ENCODE assay signal across 24 cellular contexts in the genomic region with DNA sequence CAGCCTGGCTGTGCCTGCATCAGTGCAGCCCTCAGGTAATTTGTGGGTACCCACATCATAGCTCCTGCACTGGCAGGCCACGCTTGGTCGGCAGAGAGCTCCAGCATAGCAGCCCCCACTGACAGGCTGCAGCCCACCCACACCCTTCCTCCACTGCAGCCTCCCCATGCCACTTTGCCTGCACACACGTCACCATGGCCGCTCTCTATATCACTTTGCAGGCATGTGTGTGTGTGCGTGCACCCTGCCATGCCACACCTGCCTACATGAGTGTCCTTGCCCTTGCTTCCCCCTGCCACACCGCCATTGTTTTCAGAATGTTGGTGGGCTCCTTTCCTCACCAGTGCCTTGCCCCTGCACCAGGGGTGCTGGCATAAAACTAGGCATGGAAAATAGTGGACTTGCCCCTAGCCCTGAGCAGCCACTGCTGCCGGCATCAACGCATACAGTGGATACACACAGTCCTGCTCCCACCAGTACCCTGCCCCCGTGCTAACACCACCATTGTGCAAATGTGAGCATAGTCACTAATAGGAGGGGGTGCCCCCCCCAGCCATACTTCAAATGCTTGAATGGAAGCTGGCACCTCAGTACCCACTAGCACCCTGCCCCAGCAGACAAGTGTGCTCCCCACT.
DNase-seq lines count a peak whose midpoint lies in the region; FAIRE-seq and TF ChIP-seq lines count a peak whose summit lies in the region.
"Had no signal": no experiment of that assay in that cellular context is flagged by ENCODE, and none has a peak within 500 bp of the region (broad histone marks: within the 10 kb centered on the region; RNA-seq: fewer than 3 reads in every experiment).

No MANE protein-coding gene starts in this region.

- H2AFZ ChIP-seq in neuronal stem cell (ENCODE audit: low read length) (no peak overlapping the region), trophoblast cell (ENCODE audit: insufficient read depth, low read length, poor library complexity) (no peak overlapping the region), OCI-LY7 (ENCODE audit: low read length) (no peak overlapping the region)

- peaks cover 4% of the 10 kb centered on the region for H3K36me3 Mint-ChIP-seq in chondrocyte (ENCODE audit: low read depth)
- no peaks in the 10 kb centered on the region for H3K36me3 Mint-ChIP-seq in activated CD4-positive, alpha-beta T cell treated with anti-CD3 and anti-CD28 coated beads, Interleukin-2, amount 10 ng/mL, durations not matched to agents 7 days and 5 days (ENCODE audit: low read depth)

- H3K9me2 ChIP-seq in OCI-LY7 (ENCODE audit: insufficient read depth, low read length) = no peaks in the 10 kb centered on the region

- intact Hi-C loops in OCI-LY7 (cut with micrococcal nuclease; ENCODE audit: unreplicated experiment) = loop anchor here (10.0 kb wide), 1 partner anchor 268 kb away; no protein-coding TSS in a partner anchor

- H2AK5ac ChIP-seq in neuronal stem cell (ENCODE audit: low read depth, low read length) = no peak overlapping the region
- no peak overlapping the region for H2AK5ac ChIP-seq in trophoblast cell (ENCODE audit: low read length)

- no peak overlapping the region for H2BK120ac ChIP-seq in neuronal stem cell (ENCODE audit: low read depth, low read length)
- H2BK120ac ChIP-seq in trophoblast cell (ENCODE audit: insufficient read depth, low read length, poor library complexity) = no peak overlapping the region

- no peak overlapping the region for H4K8ac ChIP-seq in neuronal stem cell (ENCODE audit: low read depth, low read length)
- H4K8ac ChIP-seq in trophoblast cell (ENCODE audit: low read depth, low read length) = no peak overlapping the region

- DNase-seq in HTR-8/SVneo (ENCODE audit: insufficient read length, low spot score) = no peak
- DNase-seq in chondrocyte (ENCODE audit: low spot score) = peak; percentile 52
- DNase-seq in neuronal stem cell (ENCODE audit: low spot score) = no peak
- no peak for DNase-seq in trophoblast cell
- DNase-seq in activated CD4-positive, alpha-beta T cell treated with anti-CD3 and anti-CD28 coated beads, Interleukin-2, amount 10 ng/mL, durations not matched to agents 7 days and 5 days = no peak
- no peak for DNase-seq in RKO (ENCODE audit: low spot score)
- DNase-seq in OCI-LY7 (ENCODE audit: low spot score) = no peak
- DNase-seq in NCI-H748 treated with DMSO at 0.1 percent for 48 hours (lab: John Stamatoyannopoulos, UW) = no peak
- DNase-seq: AML-193; Caco-2; Calu3; CD4-positive, alpha-beta T cell; CD8-positive, alpha-beta T cell; DMS79 treated with DMSO at 0.1 percent for 48 hours; GF-D8 had no signal

- H3K4ac ChIP-seq in neuronal stem cell (ENCODE audit: low read length) (no peak overlapping the region), trophoblast cell (ENCODE audit: low read depth, low read length) (no peak overlapping the region)

- H3K27ac Mint-ChIP-seq in chondrocyte (ENCODE audit: unreplicated experiment) = no peak overlapping the region
- H3K27ac Mint-ChIP-seq in activated CD4-positive, alpha-beta T cell treated with anti-CD3 and anti-CD28 coated beads, Interleukin-2, amount 10 ng/mL, durations not matched to agents 7 days and 5 days = no peak overlapping the region
- H3K27ac Mint-ChIP-seq: B cell; CD4-positive, alpha-beta T cell; CD8-positive, alpha-beta T cell had no signal

- no peak for TF ChIP-seq CTCF in chondrocyte (IDR thresholded peaks at IDR 0.05)
- TF ChIP-seq CTCF in OCI-LY7 (conservative IDR thresholded peaks at IDR 0.05; ENCODE audit: low read length) = no peak

- H3K4me3 ChIP-seq in neuronal stem cell (ENCODE audit: low read length in 2 of 2) (no peak overlapping the region), trophoblast cell (ENCODE audit: low read depth, low read length) (peak overlapping the region; percentile 33), OCI-LY7 (ENCODE audit: low read depth, low read length, poor library complexity, severe bottlenecking) (no peak overlapping the region)
- H3K4me3 ChIP-seq: A549; BLaER1 treated with 17β-estradiol and CSF1 and Interleukin-3, amounts not matched to agents 10 nM and 100 nM had no signal

- H3K27me3 ChIP-seq in neuronal stem cell (ENCODE audit: control insufficient read depth in 3 of 3, insufficient read depth in 3 of 3, low read depth in 1 of 3, low read length in 3 of 3) (no peaks in the 10 kb centered on the region), trophoblast cell (ENCODE audit: insufficient read depth, low read length) (no peaks in the 10 kb centered on the region)
- H3K27me3 ChIP-seq: BLaER1 treated with 17β-estradiol and CSF1 and Interleukin-3, amounts not matched to agents 10 nM and 100 nM had no signal

- H3K18ac ChIP-seq in neuronal stem cell (ENCODE audit: low read length) = peak overlapping the region; percentile 44
- no peak overlapping the region for H3K18ac ChIP-seq in trophoblast cell (ENCODE audit: low read length)

- H3K9ac ChIP-seq in neuronal stem cell (ENCODE audit: low read depth, low read length, poor library complexity) (peak overlapping the region; percentile 17), trophoblast cell (ENCODE audit: low read length) (no peak overlapping the region)
- H3K9ac ChIP-seq: BLaER1 treated with 17β-estradiol and CSF1 and Interleukin-3, amounts not matched to agents 10 nM and 100 nM had no signal

- no CpG with 5 or more reads among the region's 9 CpGs for WGBS in neuronal stem cell (ENCODE audit: extremely low coverage in 2 of 2, insufficient read length in 2 of 2, insufficient replicate concordance in 1 of 2), 2 donors
- no CpG with 5 or more reads among the region's 9 CpGs for WGBS in trophoblast cell (ENCODE audit: extremely low coverage, insufficient coverage, insufficient read length)

- peaks cover 4% of the 10 kb centered on the region for H3K4me1 Mint-ChIP-seq in chondrocyte (ENCODE audit: low read depth)
- H3K4me1 Mint-ChIP-seq in activated CD4-positive, alpha-beta T cell treated with anti-CD3 and anti-CD28 coated beads, Interleukin-2, amount 10 ng/mL, durations not matched to agents 7 days and 5 days = no peaks in the 10 kb centered on the region
- H3K4me1 Mint-ChIP-seq: B cell had no signal

- peaks cover 6% of the 10 kb centered on the region for H3K27me3 Mint-ChIP-seq in chondrocyte (ENCODE audit: low read depth)
- peaks cover 4% of the 10 kb centered on the region for H3K27me3 Mint-ChIP-seq in activated CD4-positive, alpha-beta T cell treated with anti-CD3 and anti-CD28 coated beads, Interleukin-2, amount 10 ng/mL, durations not matched to agents 7 days and 5 days

- H3K79me2 ChIP-seq in trophoblast cell (ENCODE audit: control insufficient read depth, insufficient read depth, low read length, poor library complexity) = no peaks in the 10 kb centered on the region
- H3K79me2 ChIP-seq in OCI-LY7 (ENCODE audit: insufficient read depth, low read depth, low read length) = no peaks in the 10 kb centered on the region

- H2BK15ac ChIP-seq in neuronal stem cell (ENCODE audit: low read length) = no peak overlapping the region

- no peak overlapping the region for H3K4me3 Mint-ChIP-seq in chondrocyte (ENCODE audit: unreplicated experiment)
- H3K4me3 Mint-ChIP-seq in activated CD4-positive, alpha-beta T cell treated with anti-CD3 and anti-CD28 coated beads, Interleukin-2, amount 10 ng/mL, durations not matched to agents 7 days and 5 days = no peak overlapping the region
- H3K4me3 Mint-ChIP-seq: B cell; CD4-positive, alpha-beta T cell; CD8-positive, alpha-beta T cell had no signal

- H3K36me3 ChIP-seq in neuronal stem cell (replicated peaks in 1 of 2; ENCODE audit: control insufficient read depth in 2 of 2, insufficient read depth in 2 of 2, low read length in 2 of 2) (peaks cover 0 to 8% of the 10 kb centered on the region in 2 donors), trophoblast cell (ENCODE audit: control insufficient read depth in 1 of 2, insufficient read depth in 2 of 2, low read length in 2 of 2) (peaks cover 4 to 5% of the 10 kb centered on the region in 2 experiments), OCI-LY7 (ENCODE audit: insufficient read depth, low read length) (no peaks in the 10 kb centered on the region)
- H3K36me3 ChIP-seq: BLaER1 treated with 17β-estradiol and CSF1 and Interleukin-3, amounts not matched to agents 10 nM and 100 nM had no signal

- POLR2A ChIA-PET in activated CD4-positive, alpha-beta T cell treated with anti-CD3 and anti-CD28 coated beads, Interleukin-2, amount 10 ng/mL, durations not matched to agents 7 days and 5 days (lab: Charles Lee) = no interaction called here
- POLR2A ChIA-PET in OCI-LY7 (lab: Charles Lee) = no interaction called here

- H2BK5ac ChIP-seq in neuronal stem cell (ENCODE audit: low read length) (peak overlapping the region; percentile 26), trophoblast cell (ENCODE audit: low read depth, low read length, poor library complexity) (no peak overlapping the region)

- H3K23ac ChIP-seq in neuronal stem cell (ENCODE audit: low read depth, low read length, poor library complexity) = no peak overlapping the region
- no peak overlapping the region for H3K23ac ChIP-seq in trophoblast cell (ENCODE audit: low read length)

- H3K4me2 ChIP-seq in neuronal stem cell (ENCODE audit: insufficient read depth, low read length, poor library complexity, severe bottlenecking) (no peak overlapping the region), trophoblast cell (ENCODE audit: low read length) (no peak overlapping the region), OCI-LY7 (ENCODE audit: low read length) (no peak overlapping the region)
- H3K4me2 ChIP-seq: A549; BLaER1 treated with 17β-estradiol and CSF1 and Interleukin-3, amounts not matched to agents 10 nM and 100 nM had no signal

- H3K79me1 ChIP-seq in neuronal stem cell (ENCODE audit: low read depth, low read length) (no peaks in the 10 kb centered on the region), trophoblast cell (ENCODE audit: low read length) (no peaks in the 10 kb centered on the region)

- H3K4me1 ChIP-seq in neuronal stem cell (ENCODE audit: control insufficient read depth in 2 of 2, insufficient read depth in 1 of 2, low read depth in 1 of 2, low read length in 2 of 2) (no peaks in the 10 kb centered on the region), trophoblast cell (ENCODE audit: control insufficient read depth in 1 of 2, insufficient read depth in 2 of 2, low read length in 2 of 2) (no peaks in the 10 kb centered on the region), OCI-LY7 (ENCODE audit: insufficient read depth, low read length, poor library complexity, severe bottlenecking) (no peaks in the 10 kb centered on the region)
- H3K4me1 ChIP-seq: A549; BLaER1 treated with 17β-estradiol and CSF1 and Interleukin-3, amounts not matched to agents 10 nM and 100 nM; Caco-2 had no signal

- CTCF ChIA-PET in activated CD4-positive, alpha-beta T cell treated with anti-CD3 and anti-CD28 coated beads, Interleukin-2, amount 10 ng/mL, durations not matched to agents 7 days and 5 days (lab: Charles Lee) = no interaction called here
- CTCF ChIA-PET in OCI-LY7 (lab: Charles Lee; ENCODE audit: unreplicated experiment) = no interaction called here

- H2BK12ac ChIP-seq in neuronal stem cell (ENCODE audit: low read length) = peak overlapping the region; percentile 41
- no peak overlapping the region for H2BK12ac ChIP-seq in trophoblast cell (ENCODE audit: low read length)

- peaks cover 33% of the 10 kb centered on the region for H3K9me3 Mint-ChIP-seq in chondrocyte (ENCODE audit: low read depth)
- H3K9me3 Mint-ChIP-seq in activated CD4-positive, alpha-beta T cell treated with anti-CD3 and anti-CD28 coated beads, Interleukin-2, amount 10 ng/mL, durations not matched to agents 7 days and 5 days = peaks cover 16% of the 10 kb centered on the region

- H3K9me3 ChIP-seq in neuronal stem cell (replicated peaks in 1 of 2; ENCODE audit: control insufficient read depth in 2 of 2, insufficient read depth in 1 of 2, low read depth in 1 of 2, low read length in 2 of 2) (peaks cover 0 to 6% of the 10 kb centered on the region in 2 donors), trophoblast cell (ENCODE audit: insufficient read depth, low read depth, low read length) (peaks cover 8% of the 10 kb centered on the region), OCI-LY7 (ENCODE audit: low read length) (no peaks in the 10 kb centered on the region)
- H3K9me3 ChIP-seq: A549, Caco-2 had no signal

- no peak overlapping the region for H3K14ac ChIP-seq in neuronal stem cell (ENCODE audit: low read length)
- H3K14ac ChIP-seq in trophoblast cell (ENCODE audit: low read length) = no peak overlapping the region

- BruUV-seq in OCI-LY7 (replicated peaks; lab: Mats Ljungman, UMichigan) = no TSS peak

- FAIRE-seq in HTR-8/SVneo (lab: Jason Lieb, UNC) = peak; percentile 9
- FAIRE-seq: A549, D721Med, G401.6, GM12891, GM19239 had no signal

- H4K20me1 ChIP-seq in OCI-LY7 (ENCODE audit: insufficient read depth, low read length) = no peaks in the 10 kb centered on the region
- H4K20me1 ChIP-seq: BLaER1 treated with 17β-estradiol and CSF1 and Interleukin-3, amounts not matched to agents 10 nM and 100 nM had no signal

- H3K27ac ChIP-seq in neuronal stem cell (replicated peaks; ENCODE audit: low read length) = no peak overlapping the region
- H3K27ac ChIP-seq in trophoblast cell (ENCODE audit: low read depth, low read length) = no peak overlapping the region
- H3K27ac ChIP-seq in OCI-LY7 (ENCODE audit: low read depth, low read length, poor library complexity, severe bottlenecking) = no peak overlapping the region
- H3K27ac ChIP-seq: 22Rv1; A549; BLaER1 treated with 17β-estradiol and CSF1 and Interleukin-3, amounts not matched to agents 10 nM and 100 nM; C4-2B had no signal

- H4K91ac ChIP-seq in neuronal stem cell (ENCODE audit: low read depth, low read length, poor library complexity) (peak overlapping the region; percentile 61), trophoblast cell (ENCODE audit: low read depth, low read length) (no peak overlapping the region)

- H4K12ac ChIP-seq in trophoblast cell (ENCODE audit: low read depth, low read length) = no peak overlapping the region
